In genomic region chr3:195895900-195896360, GRCh38 we compare ENCODE assay signal across 8 cellular contexts. TPM values are rescaled to one million over a fixed set of nuclear protein-coding genes. Genes with fewer than 3 reads are reported as not detected.
DNase-seq lines count a peak whose midpoint lies in the region; ATAC-seq and TF ChIP-seq lines count a peak whose summit lies in the region.

No MANE protein-coding gene starts in this region.

- intact Hi-C loops in Right ventricle myocardium superior (cut with DNase I) = no loop called here
- intact Hi-C loops in posterior cingulate gyrus (cut with DNase I) = no loop called here

- peak; percentile 43 for ATAC-seq in GM18907 (IDR thresholded peaks at IDR 0.05; ENCODE audit: unreplicated experiment)
- ATAC-seq in HG03280 (IDR thresholded peaks at IDR 0.05; ENCODE audit: unreplicated experiment) = peak; percentile 43
- ATAC-seq in Right ventricle myocardium superior (ENCODE audit: poor library complexity) = peak; percentile 50

- H3K4me3 ChIP-seq in AG04449 (ENCODE audit: low read depth, low read length) = peak overlapping the region; percentile 78

- DNase-seq in AG04449 (ENCODE audit: low read depth, low spot score) = no peak
- peak; percentile 85 for DNase-seq in Right ventricle myocardium superior
- DNase-seq in posterior cingulate gyrus = peak; percentile 43 to 95 (median 66)
- no peak for DNase-seq in SW480 (ENCODE audit: low spot score)

- H3K36me3 Mint-ChIP-seq in activated naive CD4-positive, alpha-beta T cell treated with anti-CD3 and anti-CD28 coated beads, Interleukin-2, amount 50 U/mL, for 24 hours = no peaks in the 10 kb centered on the region

- TF ChIP-seq CTCF in AG04449 (IDR thresholded peaks at IDR 0.05; ENCODE audit: insufficient read depth, low read length, missing control alignments) = no peak

- CTCF ChIA-PET in AG04449 (lab: Yijun Ruan, JAX) = interaction anchor here (1.0 to 15.8 kb wide), 8 partner anchors 11 to 55 kb away, joined by 4 to 571 read pairs (median 48); partner anchors contain the start of gene TNK2

- no peaks in the 10 kb centered on the region for H3K9me3 Mint-ChIP-seq in activated naive CD4-positive, alpha-beta T cell treated with anti-CD3 and anti-CD28 coated beads, Interleukin-2, amount 50 U/mL, for 24 hours

- POLR2A ChIA-PET in AG04449 (lab: Yijun Ruan, JAX) = no interaction called here

- peaks cover 59% of the 10 kb centered on the region for H3K4me1 Mint-ChIP-seq in activated naive CD4-positive, alpha-beta T cell treated with anti-CD3 and anti-CD28 coated beads, Interleukin-2, amount 50 U/mL, for 24 hours

- peak overlapping the region; percentile 95 for H3K27ac Mint-ChIP-seq in activated naive CD4-positive, alpha-beta T cell treated with anti-CD3 and anti-CD28 coated beads, Interleukin-2, amount 50 U/mL, for 24 hours

- TF ChIP-seq POLR2A in Raji (IDR thresholded peaks at IDR 0.05; ENCODE audit: insufficient read depth, low read depth, low read length) = peak; percentile 64

- H3K27me3 Mint-ChIP-seq in activated naive CD4-positive, alpha-beta T cell treated with anti-CD3 and anti-CD28 coated beads, Interleukin-2, amount 50 U/mL, for 24 hours = no peaks in the 10 kb centered on the region

- peak overlapping the region; percentile 86 for H3K4me3 Mint-ChIP-seq in activated naive CD4-positive, alpha-beta T cell treated with anti-CD3 and anti-CD28 coated beads, Interleukin-2, amount 50 U/mL, for 24 hours

RNA-seq across cellular contexts. Expression of gene TNK2, which starts 12.4 kb away (rescaled TPM):
- total RNA-seq in Right ventricle myocardium superior = 26.7 TPM

Comparison
In these comparisons a context has a peak if more than half of its experiments do, and no peak if none do; other contexts are left out.
1. DNase-seq: peak in Right ventricle myocardium superior (single experiment) and posterior cingulate gyrus (10 of 10); none in AG04449 (single experiment) and SW480 (single experiment).
2. Peak in every context shown above with its lines, with median percentiles within 50 percentile points of each other: ATAC-seq.